Comparison of ENCODE assay signal across 8 cellular contexts in genomic region chr7:75156335-75156912, GRCh38.
DNase-seq lines count a peak whose midpoint lies in the region; ATAC-seq and TF ChIP-seq lines count a peak whose summit lies in the region.
"Not testable (repeated sequence)": the region's sequence is repeated elsewhere in the genome, so short reads cannot be mapped to it uniquely, and the experiment has no call there.

No MANE protein-coding gene starts in this region.

- H3K4me1 Mint-ChIP-seq in CD4-positive, CD25-positive, alpha-beta regulatory T cell; chondrocyte (ENCODE audit: low read depth): not testable (repeated sequence)

- H3K27me3 Mint-ChIP-seq in CD4-positive, CD25-positive, alpha-beta regulatory T cell; chondrocyte (ENCODE audit: low read depth): not testable (repeated sequence)

- WGBS in neuronal stem cell (ENCODE audit: extremely low coverage in 2 of 2, insufficient read length in 2 of 2, insufficient replicate concordance in 1 of 2), 2 donors, result no CpG with 5 or more reads among the region's 37 CpGs

- H3K36me3 ChIP-seq in CD4-positive, CD25-positive, alpha-beta regulatory T cell (ENCODE audit: control insufficient read depth, insufficient read depth, low read length); Panc1 (ENCODE audit: control insufficient read depth, insufficient read depth, low read length); right atrium auricular region; neuronal stem cell (replicated peaks in 1 of 2; ENCODE audit: control insufficient read depth in 2 of 2, insufficient read depth in 2 of 2, low read length in 2 of 2): not testable (repeated sequence)

- not testable (repeated sequence) for H3K9me3 Mint-ChIP-seq in CD4-positive, CD25-positive, alpha-beta regulatory T cell; chondrocyte (ENCODE audit: low read depth)

- not testable (repeated sequence) for BruUV-seq in Panc1 (replicated peaks; lab: Mats Ljungman, UMichigan)

- not testable (repeated sequence) for H3K27me3 ChIP-seq in CD4-positive, CD25-positive, alpha-beta regulatory T cell (ENCODE audit: control insufficient read depth, insufficient read depth, low read length); Panc1 (ENCODE audit: control insufficient read depth, insufficient read depth, low read length); right atrium auricular region; neuronal stem cell (ENCODE audit: control insufficient read depth in 3 of 3, insufficient read depth in 3 of 3, low read depth in 1 of 3, low read length in 3 of 3)

- CTCF ChIA-PET in Panc1 (lab: Charles Lee), result not testable (repeated sequence)

- H2AK5ac ChIP-seq in neuronal stem cell (ENCODE audit: low read depth, low read length), result not testable (repeated sequence)

- not testable (repeated sequence) for H2BK15ac ChIP-seq in neuronal stem cell (ENCODE audit: low read length)

- not testable (repeated sequence) for H3K9ac ChIP-seq in neuronal stem cell (ENCODE audit: low read depth, low read length, poor library complexity)

- H2BK12ac ChIP-seq in neuronal stem cell (ENCODE audit: low read length), result not testable (repeated sequence)

- not testable (repeated sequence) for H2BK120ac ChIP-seq in neuronal stem cell (ENCODE audit: low read depth, low read length)

- intact Hi-C loops in Panc1 (cut with micrococcal nuclease; ENCODE audit: unreplicated experiment), result not testable (repeated sequence)

- H3K4me2 ChIP-seq in neuronal stem cell (ENCODE audit: insufficient read depth, low read length, poor library complexity, severe bottlenecking), result peak overlapping the region; percentile 48

- in situ Hi-C loops in Panc1 (cut with HindIII; ENCODE audit: low pct_unique_long_range_greater_than_20kb, low sequenced_read_pairs), result not testable (repeated sequence)

- H2BK5ac ChIP-seq in neuronal stem cell (ENCODE audit: low read length), result not testable (repeated sequence)

- not testable (repeated sequence) for H3K4ac ChIP-seq in neuronal stem cell (ENCODE audit: low read length)

- peak in 1 of 3 donors; percentile 19 for DNase-seq in CD4-positive, CD25-positive, alpha-beta regulatory T cell
- not testable (repeated sequence) for DNase-seq in Panc1 (ENCODE audit: low read depth, low spot score); chondrocyte (ENCODE audit: low spot score); right atrium auricular region (ENCODE audit: low spot score); neuronal stem cell (ENCODE audit: low spot score)
- peak; percentile 64 for DNase-seq in activated T-cell treated with anti-CD3 and anti-CD28 coated beads, Interleukin-2, amount 50 U/mL, for 1 hour
- DNase-seq in stimulated activated CD8-positive, alpha-beta memory T cell treated with anti-CD3 and anti-CD28 coated beads, Interleukin-7, amount 100 ng/mL, for 24 hours (ENCODE audit: low read depth), result peak; percentile 5

- H3K14ac ChIP-seq in neuronal stem cell (ENCODE audit: low read length), result not testable (repeated sequence)

- H4K8ac ChIP-seq in neuronal stem cell (ENCODE audit: low read depth, low read length), result not testable (repeated sequence)

- H3K79me1 ChIP-seq in neuronal stem cell (ENCODE audit: low read depth, low read length), result not testable (repeated sequence)

- H3K36me3 Mint-ChIP-seq in CD4-positive, CD25-positive, alpha-beta regulatory T cell; chondrocyte (ENCODE audit: low read depth): not testable (repeated sequence)

- peak overlapping the region in 3 of 4 donors; percentile 38 to 57 (median 48) for H3K4me3 Mint-ChIP-seq in CD4-positive, CD25-positive, alpha-beta regulatory T cell
- H3K4me3 Mint-ChIP-seq in chondrocyte (ENCODE audit: unreplicated experiment), result peak overlapping the region; percentile 48

- ATAC-seq in CD4-positive, CD25-positive, alpha-beta regulatory T cell (ENCODE audit: low read depth in 2 of 2), result not testable (repeated sequence)
- ATAC-seq in HG02852 (IDR thresholded peaks at IDR 0.05; ENCODE audit: unreplicated experiment), result peak; percentile 4
- peak; percentile 76 for ATAC-seq in Panc1

- not testable (repeated sequence) for H3K27ac Mint-ChIP-seq in CD4-positive, CD25-positive, alpha-beta regulatory T cell
- peak overlapping the region; percentile 63 for H3K27ac Mint-ChIP-seq in chondrocyte (ENCODE audit: unreplicated experiment)

- H2AFZ ChIP-seq in neuronal stem cell (ENCODE audit: low read length), result peak overlapping the region; percentile 66

- H3K18ac ChIP-seq in neuronal stem cell (ENCODE audit: low read length), result not testable (repeated sequence)

- not testable (repeated sequence) for H4K91ac ChIP-seq in neuronal stem cell (ENCODE audit: low read depth, low read length, poor library complexity)

- H3K4me1 ChIP-seq in CD4-positive, CD25-positive, alpha-beta regulatory T cell (ENCODE audit: control insufficient read depth, insufficient read depth, low read length, poor library complexity, severe bottlenecking); Panc1 (ENCODE audit: control insufficient read depth, insufficient read depth, low read length); right atrium auricular region; neuronal stem cell (ENCODE audit: control insufficient read depth in 2 of 2, insufficient read depth in 1 of 2, low read depth in 1 of 2, low read length in 2 of 2): not testable (repeated sequence)

- not testable (repeated sequence) for H3K27ac ChIP-seq in CD4-positive, CD25-positive, alpha-beta regulatory T cell (ENCODE audit: insufficient read depth, low read length, poor library complexity, severe bottlenecking); Panc1 (ENCODE audit: low read length); neuronal stem cell (replicated peaks; ENCODE audit: low read length)
- H3K27ac ChIP-seq in right atrium auricular region, result peak overlapping the region; percentile 53 to 67

- H3K9me3 ChIP-seq in CD4-positive, CD25-positive, alpha-beta regulatory T cell (ENCODE audit: control insufficient read depth in 2 of 2, low read length in 2 of 2); Panc1 (ENCODE audit: control insufficient read depth, insufficient read depth, low read depth, low read length); right atrium auricular region; neuronal stem cell (replicated peaks in 1 of 2; ENCODE audit: control insufficient read depth in 2 of 2, insufficient read depth in 1 of 2, low read depth in 1 of 2, low read length in 2 of 2): not testable (repeated sequence)

- TF ChIP-seq CTCF in Panc1 (IDR thresholded peaks at IDR 0.05); chondrocyte (IDR thresholded peaks at IDR 0.05); right atrium auricular region (IDR thresholded peaks at IDR 0.05): not testable (repeated sequence)

- POLR2A ChIA-PET in Panc1 (lab: Charles Lee), result not testable (repeated sequence)

- H3K4me3 ChIP-seq in CD4-positive, CD25-positive, alpha-beta regulatory T cell (ENCODE audit: low read depth, low read length), result not testable (repeated sequence)
- H3K4me3 ChIP-seq in Panc1 (ENCODE audit: low read depth in 2 of 2, low read length in 2 of 2) (peak overlapping the region; percentile 28 to 46), right atrium auricular region (peak overlapping the region; percentile 35 to 53), neuronal stem cell (ENCODE audit: low read length in 2 of 2) (peak overlapping the region in 1 of 2 donors; percentile 44)

- H3K23ac ChIP-seq in neuronal stem cell (ENCODE audit: low read depth, low read length, poor library complexity), result not testable (repeated sequence)
